Comparison of ENCODE assay signal across 8 cellular contexts in the genomic region with DNA sequence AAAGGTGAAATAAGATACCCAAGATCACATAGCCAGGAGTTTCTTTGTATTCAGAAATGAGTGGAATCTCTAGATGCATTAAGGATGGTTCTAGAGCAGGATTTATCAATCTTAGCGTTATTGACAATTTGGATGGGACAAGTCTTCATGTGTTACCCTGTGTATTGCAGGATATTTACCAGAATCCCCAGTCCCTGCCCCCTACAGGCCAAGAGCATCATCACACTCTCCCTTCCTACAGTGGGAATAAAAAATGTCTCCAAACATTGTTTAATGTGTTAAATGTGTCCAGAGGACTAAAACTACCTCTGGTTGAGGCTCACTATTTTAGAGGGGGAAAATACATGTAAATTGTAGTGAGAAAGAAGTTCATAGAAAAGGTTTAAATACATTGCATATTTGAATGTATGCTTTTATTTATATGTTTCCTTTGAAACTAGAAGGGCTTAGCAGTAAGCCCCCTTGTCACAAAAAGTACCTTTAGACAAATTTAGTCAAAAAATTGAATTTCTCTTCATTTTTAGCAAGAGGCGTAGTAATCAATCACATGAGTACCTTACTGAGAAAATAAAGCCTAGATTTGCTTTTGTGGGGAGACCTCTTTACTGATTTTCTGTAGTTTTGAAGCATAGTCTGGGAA.
DNase-seq lines count a peak whose midpoint lies in the region; ATAC-seq and TF ChIP-seq lines count a peak whose summit lies in the region.

No MANE protein-coding gene starts in this region.

- no peak overlapping the region for H3K4ac ChIP-seq in mesendoderm (ENCODE audit: low read depth, low read length)

- H3K79me1 ChIP-seq in mesendoderm (ENCODE audit: low read length), result no peaks in the 10 kb centered on the region

- no peaks in the 10 kb centered on the region for H3K27me3 ChIP-seq in mesendoderm (ENCODE audit: insufficient read depth, low read length, poor library complexity)

- H3K79me2 ChIP-seq in mesendoderm (ENCODE audit: control insufficient read depth, insufficient read depth, low read length), result no peaks in the 10 kb centered on the region

- CTCF ChIA-PET in RWPE1 (lab: Yijun Ruan, JAX), result interaction anchor here (0.6 kb wide), 1 partner anchor 19 kb away, joined by 3 read pairs; no protein-coding TSS in a partner anchor

- DNase-seq in DMS 273 (lab: John Stamatoyannopoulos, UW; ENCODE audit: unreplicated experiment), result peak; percentile 59
- no peak for DNase-seq in DMS 273 treated with DMSO at 0.1 percent for 48 hours (lab: John Stamatoyannopoulos, UW)
- peak; percentile 32 for DNase-seq in HFFc6
- peak; percentile 9 for DNase-seq in RWPE1 (ENCODE audit: low spot score)
- no peak for DNase-seq in central memory CD8-positive, alpha-beta T cell (ENCODE audit: low spot score in 2 of 2)
- DNase-seq in mesendoderm, result peak; percentile 60
- DNase-seq in C1 segment of cervical spinal cord (lab: John Stamatoyannopoulos, UW), result no peak
- DNase-seq in GM19240 (ENCODE audit: insufficient read length, low spot score), result no peak

- POLR2A ChIA-PET in RWPE1 (lab: Yijun Ruan, JAX; ENCODE audit: low non-redundant PET), result no interaction called here

- H3K18ac ChIP-seq in mesendoderm (ENCODE audit: low read length), result no peak overlapping the region

- peak; percentile 40 for ATAC-seq in central memory CD8-positive, alpha-beta T cell (replicated peaks; ENCODE audit: extremely low read depth, poor library complexity, severe bottlenecking)

- H3K27me3 Mint-ChIP-seq in HFFc6 (ENCODE audit: insufficient read depth), result 0 out of 2 replicates have a peak, but pooled peaks cover 1% of the 10 kb centered on the region
- no peaks in the 10 kb centered on the region for H3K27me3 Mint-ChIP-seq in central memory CD8-positive, alpha-beta T cell

- H3K4me3 ChIP-seq in mesendoderm (ENCODE audit: low read length), result no peak overlapping the region

- H2BK15ac ChIP-seq in mesendoderm (replicated peaks; ENCODE audit: low read depth), result no peak overlapping the region

- peaks cover 3% of the 10 kb centered on the region for H3K4me1 Mint-ChIP-seq in HFFc6 (ENCODE audit: low read depth)
- H3K4me1 Mint-ChIP-seq in central memory CD8-positive, alpha-beta T cell, result peaks cover 9% of the 10 kb centered on the region

- H3K4me2 ChIP-seq in mesendoderm (ENCODE audit: low read length), result no peak overlapping the region

- H4K8ac ChIP-seq in mesendoderm (ENCODE audit: low read depth, low read length), result no peak overlapping the region

- H3K9me3 Mint-ChIP-seq in HFFc6, result no peaks in the 10 kb centered on the region
- no peaks in the 10 kb centered on the region for H3K9me3 Mint-ChIP-seq in central memory CD8-positive, alpha-beta T cell

- WGBS in mesendoderm (ENCODE audit: extremely low coverage, insufficient coverage, low lambda C conversion rate), result no CpG with 5 or more reads among the region's 2 CpGs

- TF ChIP-seq CTCF in HFFc6 (IDR thresholded peaks at IDR 0.05) (peak; percentile 86), RWPE1 (conservative IDR thresholded peaks at IDR 0.05; ENCODE audit: low read depth) (peak; percentile 62)

- H2BK120ac ChIP-seq in mesendoderm (ENCODE audit: low read depth, low read length), result no peak overlapping the region

- no peak overlapping the region for H3K4me3 Mint-ChIP-seq in HFFc6
- H3K4me3 Mint-ChIP-seq in central memory CD8-positive, alpha-beta T cell, result no peak overlapping the region

- H3K36me3 Mint-ChIP-seq in HFFc6 (ENCODE audit: low read depth), result 0 out of 2 replicates have a peak, but pooled peaks cover 7% of the 10 kb centered on the region
- H3K36me3 Mint-ChIP-seq in central memory CD8-positive, alpha-beta T cell (ENCODE audit: insufficient read depth), result peaks cover 15% of the 10 kb centered on the region

- H3K27ac ChIP-seq in RWPE1, result no peak overlapping the region
- no peak overlapping the region for H3K27ac ChIP-seq in mesendoderm (ENCODE audit: low read depth, low read length)

- H3K23ac ChIP-seq in mesendoderm (ENCODE audit: low read length), result no peak overlapping the region

- no peaks in the 10 kb centered on the region for H3K4me1 ChIP-seq in mesendoderm (ENCODE audit: control insufficient read depth, low read depth, low read length)

- no peak overlapping the region for H2BK5ac ChIP-seq in mesendoderm (ENCODE audit: low read length)

- H3K9ac ChIP-seq in mesendoderm (ENCODE audit: low read length), result no peak overlapping the region

- no peak overlapping the region for H4K5ac ChIP-seq in mesendoderm (ENCODE audit: low read length)

- no peaks in the 10 kb centered on the region for H3K36me3 ChIP-seq in mesendoderm (ENCODE audit: control insufficient read depth, insufficient read depth, low read length)

- H3K56ac ChIP-seq in mesendoderm (ENCODE audit: low read length), result no peak overlapping the region

- H3K27ac Mint-ChIP-seq in HFFc6, result no peak overlapping the region
- H3K27ac Mint-ChIP-seq in central memory CD8-positive, alpha-beta T cell (ENCODE audit: low read depth), result no peak overlapping the region

- no peak overlapping the region for H2AK5ac ChIP-seq in mesendoderm (ENCODE audit: low read length)

Comparison
In these comparisons a context has a peak if more than half of its experiments do, and no peak if none do; other contexts are left out.
1. DNase-seq: peak in DMS 273 (single experiment), HFFc6 (single experiment), RWPE1 (single experiment) and mesendoderm (single experiment); none in DMS 273 treated with DMSO at 0.1 percent for 48 hours (single experiment), central memory CD8-positive, alpha-beta T cell (0 of 2), C1 segment of cervical spinal cord (0 of 14) and GM19240 (single experiment).